ENCODE assay signal across 13 cellular contexts in the genomic region with DNA sequence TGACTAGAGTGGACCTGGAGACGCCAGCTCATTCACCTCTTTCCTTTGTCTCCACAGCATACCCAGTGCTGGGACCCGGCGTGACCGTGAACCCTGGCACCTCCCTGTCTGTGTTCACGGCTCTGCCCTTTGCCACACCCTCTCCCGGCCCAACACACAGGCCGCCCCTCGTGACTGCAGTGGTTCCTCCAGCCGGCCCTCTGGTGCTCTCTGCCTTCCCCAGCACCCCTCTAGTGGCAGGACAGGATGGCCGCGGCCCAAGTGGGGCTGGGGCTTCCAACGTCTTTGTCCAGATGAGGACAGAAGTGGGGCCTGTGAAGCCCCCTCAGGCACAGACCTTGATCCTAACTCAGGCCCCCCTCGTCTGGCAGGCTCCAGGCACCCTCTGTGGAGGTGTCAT. TPM values are rescaled to one million over a fixed set of nuclear protein-coding genes. Genes with fewer than 3 reads are reported as not detected.
"Had no signal": no experiment of that assay in that cellular context is flagged by ENCODE, and none has a peak within 500 bp of the region (broad histone marks: within the 10 kb centered on the region; RNA-seq: fewer than 3 reads in every experiment).

No MANE protein-coding gene starts in this region.

RNA-seq across cellular contexts. Expression of a gene that starts 3.0 kb away (rescaled TPM):
- total RNA-seq: esophagus squamous epithelium, left lobe of liver, lower leg skin, mammary epithelial cell, mucosa of gallbladder, myocyte, natural killer cell, omental fat pad, psoas muscle, sciatic nerve, skeletal muscle tissue, stomach, thoracic aorta had no signal
- polyA plus RNA-seq: mammary epithelial cell, stomach had no signal
